In genomic region chr2:150468350-150468960, GRCh38 we compare ENCODE assay signal across 3 cellular contexts.
TF ChIP-seq lines count a peak whose summit lies in the region.

No MANE protein-coding gene starts in this region.

TF ChIP-seq in A549, 52 proteins besides CTCF, POLR2A, EP300 and RAD21:
- TF ChIP-seq HDAC2 (IDR thresholded peaks at IDR 0.05), result no peak
- peak; percentile 55; the same call in 1 of the 2 replicates for TF ChIP-seq RARB (CRISPR knock-in tag; IDR thresholded peaks at IDR 0.05)
- TF ChIP-seq CEBPB (IDR thresholded peaks at IDR 0.05), result no peak
- TF ChIP-seq ESRRA (IDR thresholded peaks at IDR 0.05; ENCODE audit: borderline replicate concordance, low read length), result no peak
- TF ChIP-seq POLR2AphosphoS2 (conservative IDR thresholded peaks at IDR 0.05; ENCODE audit: low read length), result peak; percentile 92
- TF ChIP-seq ELK1 (IDR thresholded peaks at IDR 0.05; ENCODE audit: low read depth, low read length), result no peak
- peak; percentile 33; the same call in 1 of the 2 replicates for TF ChIP-seq TP53 (CRISPR knock-in tag; IDR thresholded peaks at IDR 0.05)
- no peak for TF ChIP-seq PBX3 (IDR thresholded peaks at IDR 0.05)
- TF ChIP-seq HOXB13 (CRISPR knock-in tag; IDR thresholded peaks at IDR 0.05; ENCODE audit: low read depth), result no peak
- TF ChIP-seq HOXA7 (CRISPR knock-in tag; IDR thresholded peaks at IDR 0.05), result peak; percentile 86; the same call in 1 of the 2 replicates
- peak; percentile 87 for TF ChIP-seq FOSB (CRISPR knock-in tag; IDR thresholded peaks at IDR 0.05)

TF ChIP-seq in IMR-90, 13 proteins besides CTCF, POLR2A, EP300 and RAD21:
- TF ChIP-seq RCOR1 (IDR thresholded peaks at IDR 0.05; ENCODE audit: insufficient replicate concordance, low read length), result no peak
- no peak for TF ChIP-seq BHLHE40 (IDR thresholded peaks at IDR 0.05; ENCODE audit: low read depth, low read length)
- TF ChIP-seq CHD1 (IDR thresholded peaks at IDR 0.05; ENCODE audit: low read depth, low read length), result no peak; the same call in 1 of the 2 replicates
- no peak for TF ChIP-seq SMC3 (IDR thresholded peaks at IDR 0.05; ENCODE audit: low read depth, low read length)
- no peak for TF ChIP-seq MXI1 (IDR thresholded peaks at IDR 0.05; ENCODE audit: borderline replicate concordance, low read depth, low read length)
- no peak for TF ChIP-seq RFX5 (IDR thresholded peaks at IDR 0.05; ENCODE audit: low read depth, low read length)
- TF ChIP-seq CEBPB (IDR thresholded peaks at IDR 0.05; ENCODE audit: low read depth, low read length), result no peak

TF ChIP-seq in endothelial cell of umbilical vein, 7 proteins besides CTCF, POLR2A, EP300 and RAD21:
- peak; percentile 35 for TF ChIP-seq POLR2AphosphoS5 (IDR thresholded peaks at IDR 0.05; ENCODE audit: insufficient read depth, low read depth, low read length)
- TF ChIP-seq GATA2 (IDR thresholded peaks at IDR 0.05; ENCODE audit: insufficient read depth, insufficient read length, low read depth, low read length), result no peak
